1 cellular context compared by ENCODE assay signal in genomic region chr9:135439514-135439913, GRCh38. TPM values are rescaled to one million over a fixed set of nuclear protein-coding genes. Genes with fewer than 3 reads are reported as not detected.
"Had no signal": no experiment of that assay in that cellular context is flagged by ENCODE, and none has a peak within 500 bp of the region (broad histone marks: within the 10 kb centered on the region; RNA-seq: fewer than 3 reads in every experiment).

No MANE protein-coding gene starts in this region.

RNA-seq across cellular contexts. Expression of gene PPP1R26, which starts 40.1 kb away (rescaled TPM):
- polyA plus RNA-seq: naive thymus-derived CD8-positive, alpha-beta T cell had no signal
